In genomic region chr7:23332881-23333612, GRCh38 we compare ENCODE assay signal across 13 cellular contexts. TPM values are rescaled to one million over a fixed set of nuclear protein-coding genes. Genes with fewer than 3 reads are reported as not detected.
DNase-seq lines count a peak whose midpoint lies in the region; FAIRE-seq and TF ChIP-seq lines count a peak whose summit lies in the region.
"Had no signal": no experiment of that assay in that cellular context is flagged by ENCODE, and none has a peak within 500 bp of the region (broad histone marks: within the 10 kb centered on the region; RNA-seq: fewer than 3 reads in every experiment).

No MANE protein-coding gene starts in this region.

- no peak overlapping the region for H3K27ac ChIP-seq in neuronal stem cell (replicated peaks; ENCODE audit: low read length)
- H3K27ac ChIP-seq: HL-60 had no signal

- H2BK15ac ChIP-seq in neuronal stem cell (ENCODE audit: low read length) = no peak overlapping the region

- no peaks in the 10 kb centered on the region for H3K4me1 ChIP-seq in neuronal stem cell (ENCODE audit: control insufficient read depth in 2 of 2, insufficient read depth in 1 of 2, low read depth in 1 of 2, low read length in 2 of 2)

- no peak overlapping the region for H4K8ac ChIP-seq in neuronal stem cell (ENCODE audit: low read depth, low read length)

- no peak overlapping the region for H2BK12ac ChIP-seq in neuronal stem cell (ENCODE audit: low read length)

- no peak overlapping the region for H2BK120ac ChIP-seq in neuronal stem cell (ENCODE audit: low read depth, low read length)

- peak; percentile 39 for DNase-seq in AG10803 (ENCODE audit: low read depth)
- DNase-seq in NCI-H774 (lab: John Stamatoyannopoulos, UW) = peak; percentile 2
- peak; percentile 16 for DNase-seq in fibroblast of gingiva (ENCODE audit: low read depth)
- peak; percentile 19 for DNase-seq in mucosa of gallbladder (ENCODE audit: low spot score)
- DNase-seq in DMS114 treated with DMSO at 0.1 percent for 48 hours (lab: John Stamatoyannopoulos, UW; ENCODE audit: unreplicated experiment) = no peak
- DNase-seq in neuronal stem cell (ENCODE audit: low spot score) = no peak
- DNase-seq in stimulated activated CD8-positive, alpha-beta memory T cell treated with anti-CD3 and anti-CD28 coated beads, Interleukin-4, amount 100 ng/mL, for 48 hours = no peak
- DNase-seq in D721Med (ENCODE audit: insufficient read length, low spot score) = no peak
- DNase-seq: NCI-H1105, T1000 had no signal

- H3K9ac ChIP-seq in neuronal stem cell (ENCODE audit: low read depth, low read length, poor library complexity) = no peak overlapping the region

- H3K18ac ChIP-seq in neuronal stem cell (ENCODE audit: low read length) = no peak overlapping the region

- H3K27me3 ChIP-seq in neuronal stem cell (ENCODE audit: control insufficient read depth in 3 of 3, insufficient read depth in 3 of 3, low read depth in 1 of 3, low read length in 3 of 3) = no peaks in the 10 kb centered on the region

- no peak overlapping the region for H4K91ac ChIP-seq in neuronal stem cell (ENCODE audit: low read depth, low read length, poor library complexity)

- H3K36me3 ChIP-seq in neuronal stem cell (replicated peaks in 1 of 2; ENCODE audit: control insufficient read depth in 2 of 2, insufficient read depth in 2 of 2, low read length in 2 of 2) = peaks cover 35 to 95% of the 10 kb centered on the region in 2 donors

- H3K23ac ChIP-seq in neuronal stem cell (ENCODE audit: low read depth, low read length, poor library complexity) = no peak overlapping the region

- no peak overlapping the region for H2AFZ ChIP-seq in neuronal stem cell (ENCODE audit: low read length)

- peaks cover 1% of the 10 kb centered on the region for H3K79me1 ChIP-seq in neuronal stem cell (ENCODE audit: low read depth, low read length)

- H3K14ac ChIP-seq in neuronal stem cell (ENCODE audit: low read length) = no peak overlapping the region

- no CpG with 5 or more reads among the region's 4 CpGs for WGBS in neuronal stem cell (ENCODE audit: extremely low coverage in 2 of 2, insufficient read length in 2 of 2, insufficient replicate concordance in 1 of 2), 2 donors

- peaks cover 3 to 6% of the 10 kb centered on the region in 2 donors for H3K9me3 ChIP-seq in neuronal stem cell (replicated peaks in 1 of 2; ENCODE audit: control insufficient read depth in 2 of 2, insufficient read depth in 1 of 2, low read depth in 1 of 2, low read length in 2 of 2)

- H3K4ac ChIP-seq in neuronal stem cell (ENCODE audit: low read length) = no peak overlapping the region

- H3K4me2 ChIP-seq in neuronal stem cell (ENCODE audit: insufficient read depth, low read length, poor library complexity, severe bottlenecking) = no peak overlapping the region

- no peak overlapping the region for H2AK5ac ChIP-seq in neuronal stem cell (ENCODE audit: low read depth, low read length)

- H2BK5ac ChIP-seq in neuronal stem cell (ENCODE audit: low read length) = no peak overlapping the region

- no peak for FAIRE-seq in D721Med (lab: Jason Lieb, UNC)
- FAIRE-seq: frontal cortex had no signal

- TF ChIP-seq CTCF in AG10803 (conservative IDR thresholded peaks at IDR 0.05; ENCODE audit: low read length) (no peak), D721Med (IDR thresholded peaks at IDR 0.05; ENCODE audit: insufficient read depth, missing control alignments) (no peak)

- H3K4me3 ChIP-seq in AG10803 (ENCODE audit: low read length) (no peak overlapping the region), neuronal stem cell (ENCODE audit: low read length in 2 of 2) (no peak overlapping the region)
- H3K4me3 ChIP-seq: skin epidermis had no signal

RNA-seq across cellular contexts. Expression of gene MALSU1, which starts 33.9 kb away (rescaled TPM):
- total RNA-seq in mucosa of gallbladder = 40.5 TPM
- polyA plus RNA-seq in neuronal stem cell (2013, experiment 1 of 2) = 63.6 TPM
- 64.1 TPM for polyA plus RNA-seq in neuronal stem cell (2013, experiment 2 of 2)

Comparison
In these comparisons a context has a peak if more than half of its experiments do, and no peak if none do; other contexts are left out.
1. DNase-seq: peak in AG10803 (single experiment), NCI-H774 (single experiment), fibroblast of gingiva (single experiment) and mucosa of gallbladder (single experiment); none in DMS114 treated with DMSO at 0.1 percent for 48 hours (single experiment), neuronal stem cell (single experiment), stimulated activated CD8-positive, alpha-beta memory T cell treated with anti-CD3 and anti-CD28 coated beads, Interleukin-4, amount 100 ng/mL, for 48 hours (single experiment) and D721Med (single experiment).